In the genomic region with DNA sequence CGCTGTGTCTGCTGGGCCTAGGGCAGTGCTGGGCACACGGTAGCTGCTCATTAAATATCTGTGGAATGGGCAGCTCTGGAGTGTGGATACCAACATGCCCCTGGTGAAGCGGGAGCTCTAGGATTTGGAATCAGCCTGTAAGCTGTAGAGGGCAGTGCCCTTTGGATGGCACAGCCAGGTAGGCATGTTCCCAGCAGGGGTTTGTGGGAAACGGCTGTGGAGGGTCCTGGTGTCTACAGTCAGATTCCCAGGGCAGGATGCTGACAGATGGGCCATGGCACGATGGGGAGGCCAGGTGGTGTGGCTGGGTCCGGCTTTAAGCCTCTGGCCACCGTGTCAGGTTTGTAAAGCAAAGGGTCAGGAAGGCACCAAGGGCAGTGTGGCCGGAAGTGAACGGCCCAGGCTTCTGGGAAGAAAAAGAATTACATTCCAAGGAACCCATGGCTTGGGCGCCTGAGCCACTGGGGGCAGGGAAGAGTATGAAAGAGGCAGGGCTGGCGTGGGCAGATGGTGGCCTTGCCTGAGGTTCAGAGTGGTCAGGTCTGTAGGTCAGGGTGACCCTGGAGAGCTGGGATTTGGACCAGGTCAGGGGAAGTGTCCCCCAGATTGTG, we compare ENCODE assay signal across 21 cellular contexts. TPM values are rescaled to one million over a fixed set of nuclear protein-coding genes. Genes with fewer than 3 reads are reported as not detected.
DNase-seq lines count a peak whose midpoint lies in the region; ATAC-seq and TF ChIP-seq lines count a peak whose summit lies in the region.
"Had no signal": no experiment of that assay in that cellular context is flagged by ENCODE, and none has a peak within 500 bp of the region (broad histone marks: within the 10 kb centered on the region; RNA-seq: fewer than 3 reads in every experiment).

No MANE protein-coding gene starts in this region.

- no peaks in the 10 kb centered on the region for H3K27me3 ChIP-seq in left ventricle myocardium inferior (ENCODE audit: low read depth)
- H3K27me3 ChIP-seq: MG63 had no signal

- intact Hi-C loops in Right ventricle myocardium superior (cut with DNase I), result no loop called here
- intact Hi-C loops in left ventricle myocardium inferior (cut with micrococcal nuclease), result no loop called here

- no peak overlapping the region for H3K27ac ChIP-seq in left ventricle myocardium inferior (replicated peaks)
- H3K27ac ChIP-seq: HL-60, RWPE1 had no signal

- no peaks in the 10 kb centered on the region for H3K9me3 ChIP-seq in left ventricle myocardium inferior (replicated peaks)
- H3K9me3 ChIP-seq: A549, Caco-2 had no signal

- H3K4me3 ChIP-seq in left ventricle myocardium inferior, result no peak overlapping the region
- H3K4me3 ChIP-seq: A549, GM12878, MG63 had no signal

- H3K36me3 ChIP-seq in left ventricle myocardium inferior, result no peaks in the 10 kb centered on the region
- H3K36me3 ChIP-seq: MG63 had no signal

- H3K4me1 ChIP-seq in left ventricle myocardium inferior, result peaks cover 9% of the 10 kb centered on the region

- TF ChIP-seq CTCF in left ventricle myocardium inferior (IDR thresholded peaks at IDR 0.05; ENCODE audit: borderline replicate concordance), result no peak

- DNase-seq in Right ventricle myocardium superior (peak; percentile 22), left ventricle myocardium inferior (no peak), RPMI7951 (ENCODE audit: low read depth) (peak; percentile 48), myocyte (ENCODE audit: low read depth) (peak; percentile 44), cerebellar nuclear complex (lab: John Stamatoyannopoulos, UW) (no peak), NCI-H1092 (lab: John Stamatoyannopoulos, UW) (no peak), RKO (ENCODE audit: low spot score) (no peak)
- DNase-seq: Caco-2; CD4-positive, alpha-beta T cell; EL; GOT3; Karpas-422; MG63; NCI-H1092 treated with DMSO at 0.1 percent for 48 hours; NCI-H2081; NCI-H2171 treated with DMSO at 0.1 percent for 48 hours; NCI-H446 had no signal

- no peak for ATAC-seq in Right ventricle myocardium superior (ENCODE audit: poor library complexity)
- ATAC-seq: A549, GM12878 had no signal

RNA-seq across cellular contexts. Expression of a gene that starts 44.8 kb away (rescaled TPM):
- total RNA-seq in Right ventricle myocardium superior, result 77.8 TPM
- 77.1 TPM for total RNA-seq in left ventricle myocardium inferior
- 134 and 174 TPM in 2 replicates for total RNA-seq in RPMI7951 (2014; rRNA removed; shearing (Covaris generic))
- 86.8 and 96.8 TPM in 2 replicates for total RNA-seq in myocyte
- polyA plus RNA-seq in myocyte (2012), result 118 TPM

Comparison
In these comparisons a context has a peak if more than half of its experiments do, and no peak if none do; other contexts are left out.
1. DNase-seq: peak in Right ventricle myocardium superior (single experiment), RPMI7951 (single experiment) and myocyte (single experiment); none in left ventricle myocardium inferior (single experiment), cerebellar nuclear complex (0 of 2), NCI-H1092 (single experiment) and RKO (single experiment).